Comparison of ENCODE assay signal across 16 cellular contexts in the genomic region with DNA sequence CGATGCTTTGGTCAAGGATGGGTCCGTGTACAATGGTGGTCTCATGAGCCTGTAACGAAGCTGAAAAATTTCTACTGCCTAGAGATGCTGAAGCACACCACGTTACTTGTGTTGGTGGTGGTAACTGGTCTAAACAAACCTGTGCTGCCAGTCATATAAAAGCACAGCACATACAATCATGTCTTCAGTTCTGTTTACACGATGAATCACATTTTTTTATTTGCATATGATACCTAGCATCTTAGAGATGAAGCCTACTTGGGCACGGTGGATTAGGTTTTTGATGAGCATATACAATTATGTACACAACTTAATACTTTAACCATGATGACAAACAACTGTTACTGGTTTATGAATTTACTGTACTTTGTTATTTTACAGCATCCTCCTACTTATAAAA.
"Had no signal": no experiment of that assay in that cellular context is flagged by ENCODE, and none has a peak within 500 bp of the region (broad histone marks: within the 10 kb centered on the region; RNA-seq: fewer than 3 reads in every experiment).

No MANE protein-coding gene starts in this region.

- H3K36me3 ChIP-seq: neutrophil had no signal

- H3K4me3 ChIP-seq: gastrocnemius medialis, heart left ventricle, lower lobe of right lung had no signal

- ATAC-seq: gastrocnemius medialis, left cardiac atrium, lower lobe of right lung had no signal

- H3K4me3 Mint-ChIP-seq: activated CD4-positive, alpha-beta T cell treated with anti-CD3 and anti-CD28 coated beads, Interleukin-2, amount 10 ng/mL, durations not matched to agents 7 days and 5 days; activated naive CD8-positive, alpha-beta T cell; brain; immature natural killer cell; naive B cell; T-helper 2 cell treated with Interferon-gamma antibody and Interleukin-4, amounts not matched to agents 5 μg/mL and 100 μg/mL, for 36 hours had no signal

- H3K4me1 ChIP-seq: gastrocnemius medialis, heart left ventricle, lower lobe of right lung had no signal

- H3K27ac Mint-ChIP-seq: activated naive CD8-positive, alpha-beta T cell had no signal

- H3K9me3 ChIP-seq: gastrocnemius medialis, heart left ventricle, lower lobe of right lung, neutrophil had no signal

- H3K36me3 Mint-ChIP-seq: activated naive CD8-positive, alpha-beta T cell; naive B cell had no signal

- H3K27me3 Mint-ChIP-seq: activated CD4-positive, alpha-beta T cell treated with anti-CD3 and anti-CD28 coated beads, Interleukin-2, amount 10 ng/mL, durations not matched to agents 7 days and 5 days; activated naive CD8-positive, alpha-beta T cell; naive B cell had no signal

- H3K4me1 Mint-ChIP-seq: brain had no signal

- H3K27me3 ChIP-seq: gastrocnemius medialis, heart left ventricle, neutrophil had no signal

- H3K27ac ChIP-seq: gastrocnemius medialis, heart left ventricle, lower lobe of right lung, neutrophil had no signal

- DNase-seq: activated CD4-positive, alpha-beta T cell treated with anti-CD3 and anti-CD28 coated beads, Interleukin-2, amount 10 ng/mL, durations not matched to agents 7 days and 5 days; amygdala; cortex of kidney; effector CD4-positive, alpha-beta T cell; gastrocnemius medialis; heart left ventricle; immature natural killer cell; left cardiac atrium; lower lobe of right lung; naive B cell; stimulated activated CD4-positive, alpha-beta T cell treated with anti-CD3 and anti-CD28 coated beads, Interleukin-1b, Interleukin-23, amount 100 ng/mL, for 48 hours; SW 1271 had no signal
